ENCODE assay signal across 1 cellular context in genomic region chr9:85528142-85528541, GRCh38.
TF ChIP-seq lines count a peak whose summit lies in the region.

No MANE protein-coding gene starts in this region.

TF ChIP-seq in HepG2, 621 proteins besides CTCF, POLR2A, EP300 and RAD21 (continued from another document):
- TF ChIP-seq ATF2 (CRISPR knock-in tag; IDR thresholded peaks at IDR 0.05) (no peak), PHF21A (CRISPR knock-in tag; IDR thresholded peaks at IDR 0.05) (no peak), TFDP2 (CRISPR knock-in tag; IDR thresholded peaks at IDR 0.05) (no peak), SNAPC2 (CRISPR knock-in tag; IDR thresholded peaks at IDR 0.05) (no peak), IRX3 (CRISPR knock-in tag; IDR thresholded peaks at IDR 0.05; ENCODE audit: borderline replicate concordance, low read depth) (no peak), GFI1 (CRISPR knock-in tag; IDR thresholded peaks at IDR 0.05; ENCODE audit: borderline replicate concordance) (no peak), ZNF501 (CRISPR knock-in tag; IDR thresholded peaks at IDR 0.05) (no peak), KAT7 (CRISPR knock-in tag; IDR thresholded peaks at IDR 0.05; ENCODE audit: borderline replicate concordance) (no peak)
TF ChIP-seq in HepG2: peak in this region for 0.
